In genomic region chrX:12469296-12469695, GRCh38 we compare ENCODE assay signal across 20 cellular contexts.
"Had no signal": no experiment of that assay in that cellular context is flagged by ENCODE, and none has a peak within 500 bp of the region (broad histone marks: within the 10 kb centered on the region; RNA-seq: fewer than 3 reads in every experiment).

No MANE protein-coding gene starts in this region.

- H3K4me2 ChIP-seq: smooth muscle cell had no signal

- H3K4me3 ChIP-seq: cardiac muscle cell, smooth muscle cell, transverse colon had no signal

- H3K9me3 Mint-ChIP-seq: activated naive CD8-positive, alpha-beta T cell treated with anti-CD3 and anti-CD28 coated beads, Interleukin-2, amount 10 ng/mL, durations not matched to agents 7 days and 5 days; activated T-helper 1 cell treated with anti-CD3 and anti-CD28 coated beads, Interleukin-12 subunit alpha, Interleukin-12 subunit beta, Interleukin-2, Interleukin-4 antibody, amounts not matched to agents 30 ng/mL and 10 ng/mL and 1 ng/mL, durations not matched to agents 14 hours and 24 hours and 36 hours had no signal

- H3K27ac Mint-ChIP-seq: activated naive CD8-positive, alpha-beta T cell treated with anti-CD3 and anti-CD28 coated beads, Interleukin-2, amount 10 ng/mL, durations not matched to agents 7 days and 5 days; activated T-helper 1 cell treated with anti-CD3 and anti-CD28 coated beads, Interleukin-12 subunit alpha, Interleukin-12 subunit beta, Interleukin-2, Interleukin-4 antibody, amounts not matched to agents 30 ng/mL and 10 ng/mL and 1 ng/mL, durations not matched to agents 14 hours and 24 hours and 36 hours; endodermal cell; nephron progenitor cell; progenitor cell of endocrine pancreas had no signal

- H3K27me3 ChIP-seq: cardiac muscle cell, transverse colon had no signal

- H3K4me1 Mint-ChIP-seq: activated naive CD8-positive, alpha-beta T cell treated with anti-CD3 and anti-CD28 coated beads, Interleukin-2, amount 10 ng/mL, durations not matched to agents 7 days and 5 days; nephron progenitor cell had no signal

- H3K36me3 Mint-ChIP-seq: activated naive CD8-positive, alpha-beta T cell treated with anti-CD3 and anti-CD28 coated beads, Interleukin-2, amount 10 ng/mL, durations not matched to agents 7 days and 5 days had no signal

- ATAC-seq: esophagus mucosa; right cardiac atrium; stimulated activated naive CD8-positive, alpha-beta T cell treated with anti-CD3 and anti-CD28 coated beads, Interleukin-15, Interleukin-2, amounts not matched to agents 100 U/mL and 50 U/mL, for 24 hours had no signal

- H3K27ac ChIP-seq: cardiac muscle cell, transverse colon had no signal

- H3K4me3 Mint-ChIP-seq: activated naive CD8-positive, alpha-beta T cell treated with anti-CD3 and anti-CD28 coated beads, Interleukin-2, amount 10 ng/mL, durations not matched to agents 7 days and 5 days; activated T-helper 1 cell treated with anti-CD3 and anti-CD28 coated beads, Interleukin-12 subunit alpha, Interleukin-12 subunit beta, Interleukin-2, Interleukin-4 antibody, amounts not matched to agents 30 ng/mL and 10 ng/mL and 1 ng/mL, durations not matched to agents 14 hours and 24 hours and 36 hours; endodermal cell; nephron progenitor cell had no signal

- H3K36me3 ChIP-seq: cardiac muscle cell, transverse colon had no signal

- DNase-seq: activated CD4-positive, alpha-beta T cell treated with anti-CD3 and anti-CD28 coated beads, Interleukin-2, amount 50 U/mL, for 1 hour; activated CD4-positive, CD25-positive, alpha-beta regulatory T cell; activated CD8-positive, alpha-beta memory T cell treated with anti-CD3 and anti-CD28 coated beads for 24 hours; activated naive CD4-positive, alpha-beta T cell; activated naive CD8-positive, alpha-beta T cell treated with anti-CD3 and anti-CD28 coated beads, Interleukin-2, amount 10 ng/mL, durations not matched to agents 7 days and 5 days; anterior cingulate cortex; endodermal cell; nephron progenitor cell; occipital lobe; right cardiac atrium; stimulated activated CD4-positive, alpha-beta T cell treated with anti-CD3 and anti-CD28 coated beads, Interleukin-4, amount 100 ng/mL, for 4 hours; stimulated activated CD8-positive, alpha-beta memory T cell treated with anti-CD3 and anti-CD28 coated beads, Interleukin-4, amount 100 ng/mL, for 48 hours; stimulated activated naive CD8-positive, alpha-beta T cell treated with anti-CD3 and anti-CD28 coated beads, Interleukin-15, Interleukin-2, amounts not matched to agents 100 U/mL and 50 U/mL, for 24 hours; transverse colon had no signal

- FAIRE-seq: TTC549 had no signal

- H3K27me3 Mint-ChIP-seq: activated naive CD8-positive, alpha-beta T cell treated with anti-CD3 and anti-CD28 coated beads, Interleukin-2, amount 10 ng/mL, durations not matched to agents 7 days and 5 days; progenitor cell of endocrine pancreas had no signal

- H3K9me3 ChIP-seq: transverse colon had no signal

- H3K4me1 ChIP-seq: transverse colon had no signal
